Comparison of ENCODE assay signal across 1 cellular context in genomic region chr20:44400671-44401051, GRCh38.
TF ChIP-seq lines count a peak whose summit lies in the region.

No MANE protein-coding gene starts in this region.

TF ChIP-seq in HepG2, 621 proteins besides CTCF, POLR2A, EP300 and RAD21 (continued from another document and continues in another):
- TF ChIP-seq ZNF629 (CRISPR knock-in tag; conservative IDR thresholded peaks at IDR 0.05) (no peak), POGK (CRISPR knock-in tag; conservative IDR thresholded peaks at IDR 0.05) (no peak), PRDM15 (CRISPR knock-in tag; IDR thresholded peaks at IDR 0.05) (peak; percentile 60; the same call in 1 of the 2 replicates), TAF15 (IDR thresholded peaks at IDR 0.05; ENCODE audit: low read depth, low read length, poor library complexity, severe bottlenecking) (no peak), ZNF280D (CRISPR knock-in tag; IDR thresholded peaks at IDR 0.05) (peak; percentile 3; the same call in 1 of the 2 replicates), TSC22D2 (CRISPR knock-in tag; IDR thresholded peaks at IDR 0.05; ENCODE audit: borderline replicate concordance) (no peak), ZNF660 (CRISPR knock-in tag; IDR thresholded peaks at IDR 0.05; ENCODE audit: borderline replicate concordance, low read depth) (no peak), ZNF138 (CRISPR knock-in tag; IDR thresholded peaks at IDR 0.05; ENCODE audit: low read depth) (peak; percentile 31; the same call in 1 of the 2 replicates), SNAI1 (CRISPR knock-in tag; IDR thresholded peaks at IDR 0.05; ENCODE audit: borderline replicate concordance) (0 out of 2 replicates have a peak, but pooled peaks have one; percentile 15), BRCA1 (CRISPR knock-in tag; IDR thresholded peaks at IDR 0.05) (0 out of 2 replicates have a peak, but pooled peaks have one; percentile 52), SRSF9 (IDR thresholded peaks at IDR 0.05; ENCODE audit: borderline replicate concordance, insufficient read depth, low read depth, low read length, poor library complexity, severe bottlenecking) (no peak), ZFY (CRISPR knock-in tag; IDR thresholded peaks at IDR 0.05) (no peak), SRSF1 (optimal IDR thresholded peaks at IDR 0.05; ENCODE audit: low read depth, low read length) (no peak), ZNF644 (CRISPR knock-in tag; IDR thresholded peaks at IDR 0.05; ENCODE audit: low read depth) (no peak), ZNF354B (CRISPR knock-in tag; IDR thresholded peaks at IDR 0.05) (peak; percentile 91; the same call in 1 of the 2 replicates), ZNF10 (CRISPR knock-in tag; IDR thresholded peaks at IDR 0.05; ENCODE audit: borderline replicate concordance, low read depth) (no peak), NAIF1 (CRISPR knock-in tag; IDR thresholded peaks at IDR 0.05; ENCODE audit: borderline replicate concordance) (no peak), ZBTB1 (CRISPR knock-in tag; IDR thresholded peaks at IDR 0.05; ENCODE audit: borderline replicate concordance) (0 out of 2 replicates have a peak, but pooled peaks have one; percentile 38), SP4 (CRISPR knock-in tag; IDR thresholded peaks at IDR 0.05) (no peak; the same call in 1 of the 2 replicates), RARG (CRISPR knock-in tag; IDR thresholded peaks at IDR 0.05; ENCODE audit: low read depth) (no peak), ELF1 (CRISPR knock-in tag; IDR thresholded peaks at IDR 0.05) (0 out of 2 replicates have a peak, but pooled peaks have one; percentile 8), NFKB2 (CRISPR knock-in tag; IDR thresholded peaks at IDR 0.05; ENCODE audit: borderline replicate concordance) (no peak), JDP2 (CRISPR knock-in tag; IDR thresholded peaks at IDR 0.05; ENCODE audit: borderline replicate concordance) (no peak), ZMYM3 (CRISPR knock-in tag; IDR thresholded peaks at IDR 0.05) (no peak), GTF3A (CRISPR knock-in tag; conservative IDR thresholded peaks at IDR 0.05) (0 out of 2 replicates have a peak, but pooled peaks have one; percentile 8), ATF7 (IDR thresholded peaks at IDR 0.05) (no peak), ATF7 (CRISPR knock-in tag; IDR thresholded peaks at IDR 0.05) (no peak), ZBTB34 (CRISPR knock-in tag; IDR thresholded peaks at IDR 0.05) (peak; percentile 93), ZNF75D (CRISPR knock-in tag; IDR thresholded peaks at IDR 0.05; ENCODE audit: borderline replicate concordance) (no peak), CENPT (CRISPR knock-in tag; IDR thresholded peaks at IDR 0.05; ENCODE audit: low read depth) (no peak), DNMT3B (CRISPR knock-in tag; conservative IDR thresholded peaks at IDR 0.05) (no peak), TBX2 (CRISPR knock-in tag; IDR thresholded peaks at IDR 0.05; ENCODE audit: borderline replicate concordance) (no peak), ZSCAN21 (CRISPR knock-in tag; IDR thresholded peaks at IDR 0.05; ENCODE audit: borderline replicate concordance) (no peak), TEF (CRISPR knock-in tag; IDR thresholded peaks at IDR 0.05) (0 out of 2 replicates have a peak, but pooled peaks have one; percentile 60), ZNF687 (CRISPR knock-in tag; IDR thresholded peaks at IDR 0.05) (no peak), CREB3 (CRISPR knock-in tag; IDR thresholded peaks at IDR 0.05) (no peak), RELA (CRISPR knock-in tag; IDR thresholded peaks at IDR 0.05) (no peak), STAT5B (CRISPR knock-in tag; IDR thresholded peaks at IDR 0.05) (no peak), FOSL2 (CRISPR knock-in tag; IDR thresholded peaks at IDR 0.05) (peak; percentile 84), TEAD2 (CRISPR knock-in tag; IDR thresholded peaks at IDR 0.05) (no peak), ZNF768 (CRISPR knock-in tag; IDR thresholded peaks at IDR 0.05) (no peak), HNF4A (CRISPR knock-in tag; IDR thresholded peaks at IDR 0.05) (no peak), HNRNPK (IDR thresholded peaks at IDR 0.05; ENCODE audit: low read depth, low read length, poor library complexity, severe bottlenecking) (no peak), ESRRA (CRISPR knock-in tag; IDR thresholded peaks at IDR 0.05; ENCODE audit: low read depth) (no peak), ZNF737 (CRISPR knock-in tag; IDR thresholded peaks at IDR 0.05; ENCODE audit: borderline replicate concordance) (peak; percentile 47; the same call in 1 of the 2 replicates), ZNF451 (CRISPR knock-in tag; IDR thresholded peaks at IDR 0.05) (peak; percentile 10; the same call in 1 of the 2 replicates), ZNF614 (CRISPR knock-in tag; IDR thresholded peaks at IDR 0.05; ENCODE audit: borderline replicate concordance) (no peak), ZNF234 (CRISPR knock-in tag; conservative IDR thresholded peaks at IDR 0.05) (no peak), GABPA (IDR thresholded peaks at IDR 0.05; ENCODE audit: low read depth, low read length) (no peak), GABPA (CRISPR knock-in tag; IDR thresholded peaks at IDR 0.05; ENCODE audit: low read depth) (no peak), KLF16 (CRISPR knock-in tag; IDR thresholded peaks at IDR 0.05) (no peak), TOE1 (CRISPR knock-in tag; IDR thresholded peaks at IDR 0.05) (no peak), ZNF790 (CRISPR knock-in tag; IDR thresholded peaks at IDR 0.05; ENCODE audit: borderline replicate concordance) (no peak), ETV6 (CRISPR knock-in tag; conservative IDR thresholded peaks at IDR 0.05) (no peak), ZNF564 (CRISPR knock-in tag; IDR thresholded peaks at IDR 0.05) (0 out of 2 replicates have a peak, but pooled peaks have one; percentile 17), MIER2 (CRISPR knock-in tag; IDR thresholded peaks at IDR 0.05) (0 out of 2 replicates have a peak, but pooled peaks have one; percentile 33)
